Comparison of ENCODE assay signal across 1 cellular context in the genomic region with DNA sequence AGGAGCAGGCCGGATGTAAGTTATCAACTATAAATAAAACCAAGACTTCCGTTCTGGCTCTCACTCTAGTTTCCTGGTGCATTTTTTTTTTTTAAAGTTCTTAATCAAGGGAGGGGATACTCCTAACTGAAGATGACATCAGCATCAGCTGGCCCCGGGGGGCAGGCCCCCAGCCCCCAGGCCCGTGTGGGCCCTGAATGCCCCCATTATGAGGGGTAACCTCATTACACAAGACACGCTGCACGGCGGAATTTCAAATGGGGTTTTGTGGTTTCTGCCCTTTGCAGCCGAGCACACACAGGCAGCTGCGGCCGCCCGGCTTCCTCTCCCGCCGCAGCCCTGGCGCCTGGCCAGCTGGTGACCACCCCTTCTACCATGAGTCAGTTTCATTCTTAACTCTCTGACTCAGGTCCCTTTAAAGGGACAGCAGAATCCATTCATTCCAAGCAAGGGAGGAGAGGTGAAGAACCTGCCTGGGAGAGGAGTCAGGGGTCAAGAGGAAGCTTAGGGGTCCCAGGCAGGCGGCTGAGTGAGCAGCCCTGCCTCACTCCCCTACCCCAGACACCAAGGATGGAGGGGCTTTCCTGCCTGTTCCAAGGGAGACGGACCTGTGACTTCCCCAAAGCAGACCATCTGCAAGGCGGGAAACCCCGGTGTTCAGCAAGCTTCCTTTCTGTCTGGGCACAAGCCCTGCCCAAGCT.
TF ChIP-seq lines count a peak whose summit lies in the region.

No MANE protein-coding gene starts in this region.

TF ChIP-seq in K562, 482 proteins besides CTCF, POLR2A, EP300 and RAD21 (continued from another document and continues in another):
- TF ChIP-seq, protein P1, sequence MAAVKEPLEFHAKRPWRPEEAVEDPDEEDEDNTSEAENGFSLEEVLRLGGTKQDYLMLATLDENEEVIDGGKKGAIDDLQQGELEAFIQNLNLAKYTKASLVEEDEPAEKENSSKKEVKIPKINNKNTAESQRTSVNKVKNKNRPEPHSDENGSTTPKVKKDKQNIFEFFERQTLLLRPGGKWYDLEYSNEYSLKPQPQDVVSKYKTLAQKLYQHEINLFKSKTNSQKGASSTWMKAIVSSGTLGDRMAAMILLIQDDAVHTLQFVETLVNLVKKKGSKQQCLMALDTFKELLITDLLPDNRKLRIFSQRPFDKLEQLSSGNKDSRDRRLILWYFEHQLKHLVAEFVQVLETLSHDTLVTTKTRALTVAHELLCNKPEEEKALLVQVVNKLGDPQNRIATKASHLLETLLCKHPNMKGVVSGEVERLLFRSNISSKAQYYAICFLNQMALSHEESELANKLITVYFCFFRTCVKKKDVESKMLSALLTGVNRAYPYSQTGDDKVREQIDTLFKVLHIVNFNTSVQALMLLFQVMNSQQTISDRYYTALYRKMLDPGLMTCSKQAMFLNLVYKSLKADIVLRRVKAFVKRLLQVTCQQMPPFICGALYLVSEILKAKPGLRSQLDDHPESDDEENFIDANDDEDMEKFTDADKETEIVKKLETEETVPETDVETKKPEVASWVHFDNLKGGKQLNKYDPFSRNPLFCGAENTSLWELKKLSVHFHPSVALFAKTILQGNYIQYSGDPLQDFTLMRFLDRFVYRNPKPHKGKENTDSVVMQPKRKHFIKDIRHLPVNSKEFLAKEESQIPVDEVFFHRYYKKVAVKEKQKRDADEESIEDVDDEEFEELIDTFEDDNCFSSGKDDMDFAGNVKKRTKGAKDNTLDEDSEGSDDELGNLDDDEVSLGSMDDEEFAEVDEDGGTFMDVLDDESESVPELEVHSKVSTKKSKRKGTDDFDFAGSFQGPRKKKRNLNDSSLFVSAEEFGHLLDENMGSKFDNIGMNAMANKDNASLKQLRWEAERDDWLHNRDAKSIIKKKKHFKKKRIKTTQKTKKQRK (IDR thresholded peaks at IDR 0.05; ENCODE audit: borderline replicate concordance, low read depth, low read length) = no peak
- TF ChIP-seq NR2C1 (IDR thresholded peaks at IDR 0.05) = no peak
- no peak for TF ChIP-seq NR2C1 (tag; IDR thresholded peaks at IDR 0.05)
- no peak for TF ChIP-seq CEBPG (CRISPR knock-in tag; IDR thresholded peaks at IDR 0.05)
- TF ChIP-seq CEBPG (tag; conservative IDR thresholded peaks at IDR 0.05 in 1 of 2, IDR thresholded peaks at IDR 0.05 in 1 of 2) = no peak; a peak in 1 of 4 replicates
- TF ChIP-seq, protein P2, sequence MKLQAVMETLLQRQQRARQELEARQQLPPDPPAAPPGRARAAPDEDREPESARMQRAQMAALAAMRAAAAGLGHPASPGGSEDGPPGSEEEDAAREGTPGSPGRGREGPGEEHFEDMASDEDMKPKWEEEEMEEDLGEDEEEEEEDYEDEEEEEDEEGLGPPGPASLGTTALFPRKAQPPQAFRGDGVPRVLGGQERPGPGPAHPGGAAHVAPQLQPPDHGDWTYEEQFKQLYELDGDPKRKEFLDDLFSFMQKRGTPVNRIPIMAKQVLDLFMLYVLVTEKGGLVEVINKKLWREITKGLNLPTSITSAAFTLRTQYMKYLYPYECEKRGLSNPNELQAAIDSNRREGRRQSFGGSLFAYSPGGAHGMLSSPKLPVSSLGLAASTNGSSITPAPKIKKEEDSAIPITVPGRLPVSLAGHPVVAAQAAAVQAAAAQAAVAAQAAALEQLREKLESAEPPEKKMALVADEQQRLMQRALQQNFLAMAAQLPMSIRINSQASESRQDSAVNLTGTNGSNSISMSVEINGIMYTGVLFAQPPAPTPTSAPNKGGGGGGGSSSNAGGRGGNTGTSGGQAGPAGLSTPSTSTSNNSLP (IDR thresholded peaks at IDR 0.05; ENCODE audit: borderline replicate concordance, low read depth, low read length) = no peak
- TF ChIP-seq ZC3H11A (IDR thresholded peaks at IDR 0.05; ENCODE audit: low read depth, low read length) = no peak
- TF ChIP-seq CBFB (CRISPR knock-in tag; IDR thresholded peaks at IDR 0.05) = peak; percentile 82; the same call in 1 of the 2 replicates
- TF ChIP-seq ESRRA (IDR thresholded peaks at IDR 0.05; ENCODE audit: borderline replicate concordance, low read depth) = peak; percentile 96; the same call in 1 of the 2 replicates
- 0 out of 2 replicates have a peak, but pooled peaks have one; percentile 35 for TF ChIP-seq CREB1 (IDR thresholded peaks at IDR 0.05)
- TF ChIP-seq CREB1 (CRISPR knock-in tag; IDR thresholded peaks at IDR 0.05) = no peak
- TF ChIP-seq PHF8 (IDR thresholded peaks at IDR 0.05; ENCODE audit: borderline replicate concordance, low read length) = peak; percentile 42; the same call in 1 of the 2 replicates
- TF ChIP-seq ZNF699 (CRISPR knock-in tag; IDR thresholded peaks at IDR 0.05; ENCODE audit: insufficient replicate concordance) = no peak
- no peak for TF ChIP-seq ZNF707 (CRISPR knock-in tag; conservative IDR thresholded peaks at IDR 0.05)
- TF ChIP-seq, protein P3, sequence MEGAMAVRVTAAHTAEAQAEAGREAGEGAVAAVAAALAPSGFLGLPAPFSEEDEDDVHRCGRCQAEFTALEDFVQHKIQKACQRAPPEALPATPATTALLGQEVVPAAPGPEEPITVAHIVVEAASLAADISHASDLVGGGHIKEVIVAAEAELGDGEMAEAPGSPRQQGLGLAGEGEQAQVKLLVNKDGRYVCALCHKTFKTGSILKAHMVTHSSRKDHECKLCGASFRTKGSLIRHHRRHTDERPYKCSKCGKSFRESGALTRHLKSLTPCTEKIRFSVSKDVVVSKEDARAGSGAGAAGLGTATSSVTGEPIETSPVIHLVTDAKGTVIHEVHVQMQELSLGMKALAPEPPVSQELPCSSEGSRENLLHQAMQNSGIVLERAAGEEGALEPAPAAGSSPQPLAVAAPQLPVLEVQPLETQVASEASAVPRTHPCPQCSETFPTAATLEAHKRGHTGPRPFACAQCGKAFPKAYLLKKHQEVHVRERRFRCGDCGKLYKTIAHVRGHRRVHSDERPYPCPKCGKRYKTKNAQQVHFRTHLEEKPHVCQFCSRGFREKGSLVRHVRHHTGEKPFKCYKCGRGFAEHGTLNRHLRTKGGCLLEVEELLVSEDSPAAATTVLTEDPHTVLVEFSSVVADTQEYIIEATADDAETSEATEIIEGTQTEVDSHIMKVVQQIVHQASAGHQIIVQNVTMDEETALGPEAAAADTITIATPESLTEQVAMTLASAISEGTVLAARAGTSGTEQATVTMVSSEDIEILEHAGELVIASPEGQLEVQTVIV (CRISPR knock-in tag; IDR thresholded peaks at IDR 0.05; ENCODE audit: borderline replicate concordance) = no peak
- TF ChIP-seq, protein P4, sequence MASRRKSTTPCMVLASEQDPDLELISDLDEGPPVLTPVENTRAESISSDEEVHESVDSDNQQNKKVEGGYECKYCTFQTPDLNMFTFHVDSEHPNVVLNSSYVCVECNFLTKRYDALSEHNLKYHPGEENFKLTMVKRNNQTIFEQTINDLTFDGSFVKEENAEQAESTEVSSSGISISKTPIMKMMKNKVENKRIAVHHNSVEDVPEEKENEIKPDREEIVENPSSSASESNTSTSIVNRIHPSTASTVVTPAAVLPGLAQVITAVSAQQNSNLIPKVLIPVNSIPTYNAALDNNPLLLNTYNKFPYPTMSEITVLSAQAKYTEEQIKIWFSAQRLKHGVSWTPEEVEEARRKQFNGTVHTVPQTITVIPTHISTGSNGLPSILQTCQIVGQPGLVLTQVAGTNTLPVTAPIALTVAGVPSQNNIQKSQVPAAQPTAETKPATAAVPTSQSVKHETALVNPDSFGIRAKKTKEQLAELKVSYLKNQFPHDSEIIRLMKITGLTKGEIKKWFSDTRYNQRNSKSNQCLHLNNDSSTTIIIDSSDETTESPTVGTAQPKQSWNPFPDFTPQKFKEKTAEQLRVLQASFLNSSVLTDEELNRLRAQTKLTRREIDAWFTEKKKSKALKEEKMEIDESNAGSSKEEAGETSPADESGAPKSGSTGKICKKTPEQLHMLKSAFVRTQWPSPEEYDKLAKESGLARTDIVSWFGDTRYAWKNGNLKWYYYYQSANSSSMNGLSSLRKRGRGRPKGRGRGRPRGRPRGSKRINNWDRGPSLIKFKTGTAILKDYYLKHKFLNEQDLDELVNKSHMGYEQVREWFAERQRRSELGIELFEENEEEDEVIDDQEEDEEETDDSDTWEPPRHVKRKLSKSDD (conservative IDR thresholded peaks at IDR 0.05; ENCODE audit: low read length) = 0 out of 2 replicates have a peak, but pooled peaks have one; percentile 15
- peak; percentile 60 for TF ChIP-seq NFIX (CRISPR knock-in tag; IDR thresholded peaks at IDR 0.05; ENCODE audit: low read depth)
- TF ChIP-seq FIP1L1 (IDR thresholded peaks at IDR 0.05; ENCODE audit: low read depth, low read length, poor library complexity, severe bottlenecking) = no peak
- TF ChIP-seq, protein P5, sequence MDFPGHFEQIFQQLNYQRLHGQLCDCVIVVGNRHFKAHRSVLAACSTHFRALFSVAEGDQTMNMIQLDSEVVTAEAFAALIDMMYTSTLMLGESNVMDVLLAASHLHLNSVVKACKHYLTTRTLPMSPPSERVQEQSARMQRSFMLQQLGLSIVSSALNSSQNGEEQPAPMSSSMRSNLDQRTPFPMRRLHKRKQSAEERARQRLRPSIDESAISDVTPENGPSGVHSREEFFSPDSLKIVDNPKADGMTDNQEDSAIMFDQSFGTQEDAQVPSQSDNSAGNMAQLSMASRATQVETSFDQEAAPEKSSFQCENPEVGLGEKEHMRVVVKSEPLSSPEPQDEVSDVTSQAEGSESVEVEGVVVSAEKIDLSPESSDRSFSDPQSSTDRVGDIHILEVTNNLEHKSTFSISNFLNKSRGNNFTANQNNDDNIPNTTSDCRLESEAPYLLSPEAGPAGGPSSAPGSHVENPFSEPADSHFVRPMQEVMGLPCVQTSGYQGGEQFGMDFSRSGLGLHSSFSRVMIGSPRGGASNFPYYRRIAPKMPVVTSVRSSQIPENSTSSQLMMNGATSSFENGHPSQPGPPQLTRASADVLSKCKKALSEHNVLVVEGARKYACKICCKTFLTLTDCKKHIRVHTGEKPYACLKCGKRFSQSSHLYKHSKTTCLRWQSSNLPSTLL (IDR thresholded peaks at IDR 0.05) = no peak
- TF ChIP-seq, protein P6, sequence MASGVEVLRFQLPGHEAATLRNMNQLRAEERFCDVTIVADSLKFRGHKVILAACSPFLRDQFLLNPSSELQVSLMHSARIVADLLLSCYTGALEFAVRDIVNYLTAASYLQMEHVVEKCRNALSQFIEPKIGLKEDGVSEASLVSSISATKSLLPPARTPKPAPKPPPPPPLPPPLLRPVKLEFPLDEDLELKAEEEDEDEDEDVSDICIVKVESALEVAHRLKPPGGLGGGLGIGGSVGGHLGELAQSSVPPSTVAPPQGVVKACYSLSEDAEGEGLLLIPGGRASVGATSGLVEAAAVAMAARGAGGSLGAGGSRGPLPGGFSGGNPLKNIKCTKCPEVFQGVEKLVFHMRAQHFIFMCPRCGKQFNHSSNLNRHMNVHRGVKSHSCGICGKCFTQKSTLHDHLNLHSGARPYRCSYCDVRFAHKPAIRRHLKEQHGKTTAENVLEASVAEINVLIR (CRISPR knock-in tag; IDR thresholded peaks at IDR 0.05) = no peak
- TF ChIP-seq XRCC5 (IDR thresholded peaks at IDR 0.05; ENCODE audit: low read depth, low read length) = 0 out of 2 replicates have a peak, but pooled peaks have one; percentile 40
- no peak for TF ChIP-seq NONO (IDR thresholded peaks at IDR 0.05; ENCODE audit: low read depth in 2 of 2, low read length in 1 of 2)
- TF ChIP-seq BRD9 (IDR thresholded peaks at IDR 0.05; ENCODE audit: low read depth, partially characterized antibody) = peak; percentile 43
- TF ChIP-seq, protein P7, sequence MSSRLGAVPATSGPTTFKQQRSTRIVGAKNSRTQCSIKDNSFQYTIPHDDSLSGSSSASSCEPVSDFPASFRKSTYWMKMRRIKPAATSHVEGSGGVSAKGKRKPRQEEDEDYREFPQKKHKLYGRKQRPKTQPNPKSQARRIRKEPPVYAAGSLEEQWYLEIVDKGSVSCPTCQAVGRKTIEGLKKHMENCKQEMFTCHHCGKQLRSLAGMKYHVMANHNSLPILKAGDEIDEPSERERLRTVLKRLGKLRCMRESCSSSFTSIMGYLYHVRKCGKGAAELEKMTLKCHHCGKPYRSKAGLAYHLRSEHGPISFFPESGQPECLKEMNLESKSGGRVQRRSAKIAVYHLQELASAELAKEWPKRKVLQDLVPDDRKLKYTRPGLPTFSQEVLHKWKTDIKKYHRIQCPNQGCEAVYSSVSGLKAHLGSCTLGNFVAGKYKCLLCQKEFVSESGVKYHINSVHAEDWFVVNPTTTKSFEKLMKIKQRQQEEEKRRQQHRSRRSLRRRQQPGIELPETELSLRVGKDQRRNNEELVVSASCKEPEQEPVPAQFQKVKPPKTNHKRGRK (tag; IDR thresholded peaks at IDR 0.05) = no peak
- TF ChIP-seq, protein P8, sequence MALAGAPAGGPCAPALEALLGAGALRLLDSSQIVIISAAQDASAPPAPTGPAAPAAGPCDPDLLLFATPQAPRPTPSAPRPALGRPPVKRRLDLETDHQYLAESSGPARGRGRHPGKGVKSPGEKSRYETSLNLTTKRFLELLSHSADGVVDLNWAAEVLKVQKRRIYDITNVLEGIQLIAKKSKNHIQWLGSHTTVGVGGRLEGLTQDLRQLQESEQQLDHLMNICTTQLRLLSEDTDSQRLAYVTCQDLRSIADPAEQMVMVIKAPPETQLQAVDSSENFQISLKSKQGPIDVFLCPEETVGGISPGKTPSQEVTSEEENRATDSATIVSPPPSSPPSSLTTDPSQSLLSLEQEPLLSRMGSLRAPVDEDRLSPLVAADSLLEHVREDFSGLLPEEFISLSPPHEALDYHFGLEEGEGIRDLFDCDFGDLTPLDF (CRISPR knock-in tag; IDR thresholded peaks at IDR 0.05) = no peak
- TF ChIP-seq ZNF311 (CRISPR knock-in tag; IDR thresholded peaks at IDR 0.05) = no peak
- TF ChIP-seq CBX5 (IDR thresholded peaks at IDR 0.05; ENCODE audit: borderline replicate concordance, low read depth) = no peak
- TF ChIP-seq HMGN3 (IDR thresholded peaks at IDR 0.05; ENCODE audit: borderline replicate concordance, extremely low read depth, insufficient read length, low read depth, low read length) = peak; percentile 98
- peak; percentile 73; the same call in 1 of the 2 replicates for TF ChIP-seq ZNF766 (CRISPR knock-in tag; conservative IDR thresholded peaks at IDR 0.05)
- 0 out of 2 replicates have a peak, but pooled peaks have one; percentile 34 for TF ChIP-seq POLR2AphosphoS5 (IDR thresholded peaks at IDR 0.05; ENCODE audit: control insufficient read depth, insufficient read depth, low read depth, low read length)
- 0 out of 2 replicates have a peak, but pooled peaks have one; percentile 25 for TF ChIP-seq TCF7 (IDR thresholded peaks at IDR 0.05; ENCODE audit: borderline replicate concordance)
- TF ChIP-seq, protein P9, sequence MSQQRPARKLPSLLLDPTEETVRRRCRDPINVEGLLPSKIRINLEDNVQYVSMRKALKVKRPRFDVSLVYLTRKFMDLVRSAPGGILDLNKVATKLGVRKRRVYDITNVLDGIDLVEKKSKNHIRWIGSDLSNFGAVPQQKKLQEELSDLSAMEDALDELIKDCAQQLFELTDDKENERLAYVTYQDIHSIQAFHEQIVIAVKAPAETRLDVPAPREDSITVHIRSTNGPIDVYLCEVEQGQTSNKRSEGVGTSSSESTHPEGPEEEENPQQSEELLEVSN (IDR thresholded peaks at IDR 0.05; ENCODE audit: borderline replicate concordance in 1 of 2, extremely low read depth in 1 of 2, insufficient read depth in 1 of 2, insufficient read length in 1 of 2, low read depth in 1 of 2, low read length in 1 of 2, poor library complexity in 1 of 2, severe bottlenecking in 1 of 2) = peak in 1 of 2 experiments; percentile 57
- TF ChIP-seq ILF3 (IDR thresholded peaks at IDR 0.05; ENCODE audit: borderline replicate concordance) = no peak
- TF ChIP-seq RNF2 (IDR thresholded peaks at IDR 0.05) = peak; percentile 86
- no peak for TF ChIP-seq TEAD2 (tag; IDR thresholded peaks at IDR 0.05)
- peak in 1 of 2 experiments; percentile 52; a peak in 2 of 4 replicates for TF ChIP-seq HDAC1 (IDR thresholded peaks at IDR 0.05)
- no peak for TF ChIP-seq SRF (CRISPR knock-in tag; IDR thresholded peaks at IDR 0.05)
- TF ChIP-seq CBX1 (IDR thresholded peaks at IDR 0.05; ENCODE audit: low read depth) = no peak; the same call in 1 of the 2 replicates
- TF ChIP-seq ZNF12 (CRISPR knock-in tag; IDR thresholded peaks at IDR 0.05) = no peak
- no peak for TF ChIP-seq NR4A1 (CRISPR knock-in tag; IDR thresholded peaks at IDR 0.05)
- TF ChIP-seq NR4A1 (tag; IDR thresholded peaks at IDR 0.05) = no peak
- TF ChIP-seq TAF7 (tag; IDR thresholded peaks at IDR 0.05) = no peak
- TF ChIP-seq POLR3A (IDR thresholded peaks at IDR 0.05; ENCODE audit: borderline replicate concordance, extremely low read depth, insufficient read depth, insufficient read length) = no peak
